Comparison of ENCODE assay signal across 24 cellular contexts in the genomic region with DNA sequence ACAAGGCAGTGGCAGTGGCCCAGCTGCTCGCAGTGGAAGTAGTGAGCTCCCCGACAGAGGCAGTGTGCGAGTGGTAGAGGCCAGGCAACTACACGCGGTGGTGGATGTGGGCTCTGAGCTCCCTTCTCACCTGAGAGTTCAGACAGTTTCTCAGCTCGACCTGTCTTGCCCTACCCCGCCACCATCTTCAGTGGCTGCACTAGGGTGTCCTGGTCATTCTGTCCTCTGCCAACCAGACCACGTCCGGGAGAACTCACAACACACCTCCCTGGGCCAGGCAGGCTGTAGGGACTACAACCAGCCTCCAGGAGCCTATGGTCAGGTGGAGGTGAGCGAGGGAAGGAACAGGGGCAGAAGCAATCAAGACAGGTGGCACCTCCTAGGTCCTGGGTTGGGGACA.
"Had no signal": no experiment of that assay in that cellular context is flagged by ENCODE, and none has a peak within 500 bp of the region (broad histone marks: within the 10 kb centered on the region; RNA-seq: fewer than 3 reads in every experiment).

No MANE protein-coding gene starts in this region.

- H3K4me2 ChIP-seq: smooth muscle cell had no signal

- ATAC-seq: left ventricle myocardium superior; lower lobe of right lung; natural killer cell; pancreas; sciatic nerve; stimulated activated naive CD8-positive, alpha-beta T cell treated with anti-CD3 and anti-CD28 coated beads, Interleukin-15, amount 100 ng/mL, for 72 hours had no signal

- H3K4me1 ChIP-seq: lower lobe of right lung, pancreas, suprapubic skin, transverse colon had no signal

- H3K36me3 ChIP-seq: lower lobe of right lung, neutrophil, pancreas, suprapubic skin, transverse colon, vagina had no signal

- H3K9me3 ChIP-seq: lower lobe of right lung, neutrophil, pancreas, suprapubic skin, transverse colon, vagina had no signal

- DNase-seq: cortex of kidney; effector CD4-positive, alpha-beta T cell; hypothalamus; immature natural killer cell; islet precursor cell; kidney glomerular epithelial cell; left ventricle myocardium superior; lower lobe of right lung; natural killer cell; pancreas; retina; stimulated activated CD4-positive, alpha-beta T cell treated with anti-CD3 and anti-CD28 coated beads, Interleukin-12 subunit alpha, Interleukin-12 subunit beta, amount 100 ng/mL, for 4 hours; stimulated activated CD4-positive, alpha-beta T cell treated with anti-CD3 and anti-CD28 coated beads, Interleukin-1b, Interleukin-23, amount 100 ng/mL, for 48 hours; stimulated activated CD4-positive, alpha-beta T cell treated with anti-CD3 and anti-CD28 coated beads, Interleukin-4, amount 100 ng/mL, for 1 hour; stimulated activated CD8-positive, alpha-beta memory T cell treated with anti-CD3 and anti-CD28 coated beads, Interleukin-4, amount 100 ng/mL, for 48 hours; stimulated activated naive CD4-positive, alpha-beta T cell; stimulated activated naive CD8-positive, alpha-beta T cell treated with anti-CD3 and anti-CD28 coated beads, Interleukin-15, amount 100 ng/mL, for 72 hours; transverse colon had no signal

- FAIRE-seq: frontal cortex, pancreas had no signal

- H3K27me3 ChIP-seq: pancreas, suprapubic skin, transverse colon, vagina had no signal

- H3K27ac ChIP-seq: lower lobe of right lung, neutrophil, pancreas, suprapubic skin, transverse colon, vagina had no signal

- H3K4me3 ChIP-seq: lower lobe of right lung, pancreas, smooth muscle cell, suprapubic skin, transverse colon, vagina had no signal
